Comparison of ENCODE assay signal across 1 cellular context in genomic region chr22:23283591-23284503, GRCh38.
TF ChIP-seq lines count a peak whose summit lies in the region.

No MANE protein-coding gene starts in this region.

TF ChIP-seq in IMR-90, 13 proteins besides CTCF, POLR2A, EP300 and RAD21:
- TF ChIP-seq MAFK (IDR thresholded peaks at IDR 0.05; ENCODE audit: low read depth, low read length): no peak
- no peak for TF ChIP-seq MXI1 (IDR thresholded peaks at IDR 0.05; ENCODE audit: borderline replicate concordance, low read depth, low read length)
- TF ChIP-seq RFX5 (IDR thresholded peaks at IDR 0.05; ENCODE audit: low read depth, low read length): no peak
- no peak for TF ChIP-seq CEBPB (IDR thresholded peaks at IDR 0.05; ENCODE audit: low read depth, low read length)
- TF ChIP-seq SMC3 (IDR thresholded peaks at IDR 0.05; ENCODE audit: low read depth, low read length): no peak
- TF ChIP-seq ELK1 (IDR thresholded peaks at IDR 0.05; ENCODE audit: borderline replicate concordance, low read depth, low read length): no peak
- no peak for TF ChIP-seq BHLHE40 (IDR thresholded peaks at IDR 0.05; ENCODE audit: low read depth, low read length)
- no peak for TF ChIP-seq NFE2L2 (IDR thresholded peaks at IDR 0.05; ENCODE audit: low read depth, low read length)
- TF ChIP-seq RCOR1 (IDR thresholded peaks at IDR 0.05; ENCODE audit: insufficient replicate concordance, low read length): no peak
- TF ChIP-seq USF2 (IDR thresholded peaks at IDR 0.05; ENCODE audit: low read depth, low read length): no peak
- no peak for TF ChIP-seq FOS (IDR thresholded peaks at IDR 0.05; ENCODE audit: low read depth, low read length)
- TF ChIP-seq CHD1 (IDR thresholded peaks at IDR 0.05; ENCODE audit: low read depth, low read length): no peak
- no peak for TF ChIP-seq MAZ (IDR thresholded peaks at IDR 0.05; ENCODE audit: borderline replicate concordance, low read depth, low read length)
TF ChIP-seq in IMR-90: peak in this region for 0.
